Comparison of ENCODE assay signal across 8 cellular contexts in the genomic region with DNA sequence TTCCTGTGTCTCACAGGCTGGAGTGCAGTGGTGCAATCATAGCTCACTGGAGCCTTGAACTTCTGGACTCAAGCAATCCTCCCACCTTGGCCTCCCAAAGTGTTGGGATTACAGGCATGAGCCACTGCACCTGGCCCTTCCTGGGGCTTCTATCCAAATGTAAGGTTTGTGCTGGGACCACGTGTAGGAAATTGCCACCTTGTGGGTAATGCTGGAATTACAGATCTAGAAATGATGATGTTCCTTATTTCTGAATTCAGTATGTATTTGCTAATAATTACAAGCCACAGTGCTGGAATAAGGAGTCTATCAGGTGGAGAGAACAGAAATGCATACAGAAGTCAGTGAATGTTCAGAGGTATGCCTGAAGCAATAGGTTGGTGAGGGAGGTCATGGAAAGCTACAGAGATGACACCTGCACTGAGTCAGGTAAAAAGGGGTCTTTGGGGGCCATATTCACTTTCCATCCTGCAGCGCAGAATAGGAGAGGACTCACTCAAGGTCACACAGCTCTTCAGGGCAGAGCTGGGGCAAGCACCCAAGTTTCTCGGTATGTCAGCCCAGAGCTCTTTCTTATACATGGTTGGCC. TPM values are rescaled to one million over a fixed set of nuclear protein-coding genes. Genes with fewer than 3 reads are reported as not detected.
A peak's percentile ranks its signal among the peaks of the same experiment; 100 is the strongest.
DNase-seq lines count a peak whose midpoint lies in the region; ATAC-seq and TF ChIP-seq lines count a peak whose summit lies in the region.

No MANE protein-coding gene starts in this region.

- intact Hi-C loops in testis (cut with DNase I; ENCODE audit: low total_unique reads) = no loop called here

- H3K27ac ChIP-seq in SK-N-MC (no peak overlapping the region), testis (no peak overlapping the region)

- peaks cover 4% of the 10 kb centered on the region for H3K4me1 Mint-ChIP-seq in activated T-cell treated with anti-CD3 and anti-CD28 coated beads, Interleukin-2, amount 50 U/mL, for 4 hours (ENCODE audit: low read depth)

- no peaks in the 10 kb centered on the region for H3K9me3 Mint-ChIP-seq in activated T-cell treated with anti-CD3 and anti-CD28 coated beads, Interleukin-2, amount 50 U/mL, for 4 hours

- no peaks in the 10 kb centered on the region for H3K27me3 Mint-ChIP-seq in activated T-cell treated with anti-CD3 and anti-CD28 coated beads, Interleukin-2, amount 50 U/mL, for 4 hours (ENCODE audit: low read depth)

- H3K9me3 ChIP-seq in SK-N-MC (ENCODE audit: low read depth, low read length) = no peaks in the 10 kb centered on the region
- no peaks in the 10 kb centered on the region for H3K9me3 ChIP-seq in testis

- 23 to 34% methylated on average over 3 of the region's 3 CpGs for whole genome bisulfite sequencing in testis, 2 donors

- H3K4me1 ChIP-seq in testis = no peaks in the 10 kb centered on the region

- no peak overlapping the region for H3K9ac ChIP-seq in SK-N-MC (ENCODE audit: insufficient read length)

- no peak overlapping the region for H3K4me3 Mint-ChIP-seq in activated T-cell treated with anti-CD3 and anti-CD28 coated beads, Interleukin-2, amount 50 U/mL, for 4 hours

- TF ChIP-seq CTCF in testis (IDR thresholded peaks at IDR 0.05) = peak; percentile 52 to 73 (median 57)

- H3K36me3 Mint-ChIP-seq in activated T-cell treated with anti-CD3 and anti-CD28 coated beads, Interleukin-2, amount 50 U/mL, for 4 hours (ENCODE audit: insufficient read depth) = no peaks in the 10 kb centered on the region

- H3K27me3 ChIP-seq in testis = no peaks in the 10 kb centered on the region

- H3K36me3 ChIP-seq in SK-N-MC (ENCODE audit: insufficient read depth, low read length) (no peaks in the 10 kb centered on the region), testis (ENCODE audit: low read depth, missing control alignments) (no peaks in the 10 kb centered on the region)

- DNase-seq in DMS79 treated with DMSO at 0.1 percent for 48 hours (lab: John Stamatoyannopoulos, UW) (peak; percentile 19), SK-N-MC (ENCODE audit: low read depth, low spot score) (peak; percentile 12), globus pallidus (ENCODE audit: low spot score) (peak; percentile 16), testis (no peak)
- peak; percentile 51 for DNase-seq in Jurkat, Clone E6-1 (ENCODE audit: low read depth, low spot score)
- DNase-seq in activated T-cell treated with anti-CD3 and anti-CD28 coated beads, Interleukin-2, amount 50 U/mL, for 4 hours = no peak
- DNase-seq in stimulated activated CD8-positive, alpha-beta memory T cell treated with anti-CD3 and anti-CD28 coated beads, Interleukin-4, amount 100 ng/mL, for 48 hours = no peak

- H3K4me3 ChIP-seq in Jurkat, Clone E6-1 (ENCODE audit: low read length) = no peak overlapping the region
- no peak overlapping the region for H3K4me3 ChIP-seq in SK-N-MC
- H3K4me3 ChIP-seq in testis = no peak overlapping the region

- ATAC-seq in activated T-cell treated with anti-CD3 and anti-CD28 coated beads, Interleukin-2, amount 50 U/mL, for 4 hours = no peak
- ATAC-seq in HG03039 (IDR thresholded peaks at IDR 0.05; ENCODE audit: unreplicated experiment) = no peak

- TF ChIP-seq POLR2A in testis (IDR thresholded peaks at IDR 0.05) = no peak

RNA-seq across cellular contexts. Expression of a gene that starts 8.8 kb away (rescaled TPM):
- polyA plus RNA-seq in Jurkat, Clone E6-1 (2012; ENCODE audit: insufficient read depth, insufficient read length) = 15.1 TPM
- 10 to 100 TPM; 18.0 to 18.4 TPM for total RNA-seq in testis
- polyA plus RNA-seq in testis (ENCODE audit: insufficient read depth, low read depth, low replicate concordance) = 5.8 TPM
- under 1 TPM in 1 of 3 donors, not detected in 2; 0.24 TPM for total RNA-seq in activated T-cell treated with anti-CD3 and anti-CD28 coated beads, Interleukin-2, amount 50 U/mL, for 4 hours

RNA-seq across cellular contexts. Expression of a gene that starts 40.5 kb away (rescaled TPM):
- 7.9 TPM for polyA plus RNA-seq in Jurkat, Clone E6-1 (2012; ENCODE audit: insufficient read depth, insufficient read length)
- 10 to 100 TPM; 42.4 to 71.7 TPM for total RNA-seq in testis
- polyA plus RNA-seq in testis (ENCODE audit: insufficient read depth, low read depth, low replicate concordance) = 42.2 TPM
- total RNA-seq in activated T-cell treated with anti-CD3 and anti-CD28 coated beads, Interleukin-2, amount 50 U/mL, for 4 hours = 10 to 100 TPM; 15.7 to 26.9 (median 22.0) TPM

Comparison
In these comparisons a context has a peak if more than half of its experiments do, and no peak if none do; other contexts are left out.
1. DNase-seq: peak in DMS79 treated with DMSO at 0.1 percent for 48 hours (single experiment), Jurkat, Clone E6-1 (single experiment), SK-N-MC (single experiment) and globus pallidus (single experiment); none in testis (single experiment), activated T-cell treated with anti-CD3 and anti-CD28 coated beads, Interleukin-2, amount 50 U/mL, for 4 hours (single experiment) and stimulated activated CD8-positive, alpha-beta memory T cell treated with anti-CD3 and anti-CD28 coated beads, Interleukin-4, amount 100 ng/mL, for 48 hours (single experiment).
2. RNA of a gene that starts 8.8 kb away (total RNA-seq): 18.0 to 18.4 TPM in testis; 0.24 TPM in activated T-cell treated with anti-CD3 and anti-CD28 coated beads, Interleukin-2, amount 50 U/mL, for 4 hours; every median in the first group is over 10 times any median in the second.